Comparison of ENCODE assay signal across 18 cellular contexts in genomic region chr17:7747586-7747985, GRCh38. TPM values are rescaled to one million over a fixed set of nuclear protein-coding genes. Genes with fewer than 3 reads are reported as not detected.
A peak's percentile ranks its signal among the peaks of the same experiment; 100 is the strongest.
DNase-seq lines count a peak whose midpoint lies in the region; ATAC-seq, FAIRE-seq and TF ChIP-seq lines count a peak whose summit lies in the region.
"Had no signal": no experiment of that assay in that cellular context is flagged by ENCODE, and none has a peak within 500 bp of the region (broad histone marks: within the 10 kb centered on the region; RNA-seq: fewer than 3 reads in every experiment).

No MANE protein-coding gene starts in this region.

- no peaks in the 10 kb centered on the region for H3K36me3 Mint-ChIP-seq in activated CD8-positive, alpha-beta T cell treated with anti-CD3 and anti-CD28 coated beads, Interleukin-2, amount 10 ng/mL, durations not matched to agents 7 days and 5 days (ENCODE audit: low read depth)

- H3K9me3 ChIP-seq in mesodermal cell (ENCODE audit: control insufficient read depth, low read length), result peaks cover 6% of the 10 kb centered on the region
- H3K9me3 ChIP-seq: adrenal gland, BE2C, pancreas, suprapubic skin had no signal

- 66% methylated on average over 2 of the region's 3 CpGs; no CpG with 5 or more reads in 1 of the 2 experiments for WGBS in mesodermal cell (ENCODE audit: insufficient coverage in 2 of 2), 2 experiments

- CTCF ChIA-PET in activated CD8-positive, alpha-beta T cell treated with anti-CD3 and anti-CD28 coated beads, Interleukin-2, amount 10 ng/mL, durations not matched to agents 7 days and 5 days (lab: Charles Lee), result interaction anchor here (0.7 to 1.5 kb wide), 3 partner anchors 88 to 314 kb away, joined by 3 to 6 read pairs (median 5); no protein-coding TSS in a partner anchor

- DNase-seq in AG09309 (ENCODE audit: low read depth), result peak; percentile 28
- peak; percentile 52 for DNase-seq in HTR-8/SVneo (ENCODE audit: insufficient read length, low spot score)
- peak; percentile 25 for DNase-seq in astrocyte of the hippocampus (ENCODE audit: low read depth, low spot score)
- DNase-seq in D341Med (ENCODE audit: low spot score), result no peak
- DNase-seq in stimulated activated CD4-positive, alpha-beta T cell treated with anti-CD3 and anti-CD28 coated beads, Interleukin-2, amount 100 ng/mL, for 24 hours, result no peak
- no peak for DNase-seq in activated CD8-positive, alpha-beta T cell treated with anti-CD3 and anti-CD28 coated beads, Interleukin-2, amount 10 ng/mL, durations not matched to agents 7 days and 5 days
- DNase-seq: activated T-cell treated with anti-CD3 and anti-CD28 coated beads, Interleukin-2, amount 50 U/mL, for 4 hours; adrenal gland; BE2C; DMS79; NCI-H1105 treated with DMSO at 0.1 percent for 48 hours; pancreas had no signal

- no peaks in the 10 kb centered on the region for H3K9me3 Mint-ChIP-seq in activated CD8-positive, alpha-beta T cell treated with anti-CD3 and anti-CD28 coated beads, Interleukin-2, amount 10 ng/mL, durations not matched to agents 7 days and 5 days (ENCODE audit: insufficient read depth)
- H3K9me3 Mint-ChIP-seq: activated T-cell treated with anti-CD3 and anti-CD28 coated beads, Interleukin-2, amount 50 U/mL, for 4 hours; T-helper 1 cell treated with Interleukin-12 subunit alpha and Interleukin-12 subunit beta and Interleukin-4 antibody, amounts not matched to agents 30 μg/mL and 1 μg/mL, for 36 hours had no signal

- no peak for TF ChIP-seq CTCF in AG09309 (IDR thresholded peaks at IDR 0.05; ENCODE audit: control insufficient read depth, insufficient read depth, low read depth, low read length, missing control alignments)

- no peak for FAIRE-seq in HTR-8/SVneo (lab: Jason Lieb, UNC)
- FAIRE-seq: frontal cortex, pancreas had no signal

- POLR2A ChIA-PET in activated CD8-positive, alpha-beta T cell treated with anti-CD3 and anti-CD28 coated beads, Interleukin-2, amount 10 ng/mL, durations not matched to agents 7 days and 5 days (lab: Charles Lee), result no interaction called here

- H3K4me1 Mint-ChIP-seq in activated CD8-positive, alpha-beta T cell treated with anti-CD3 and anti-CD28 coated beads, Interleukin-2, amount 10 ng/mL, durations not matched to agents 7 days and 5 days (ENCODE audit: low read depth), result no peaks in the 10 kb centered on the region

- H3K36me3 ChIP-seq in mesodermal cell (ENCODE audit: control insufficient read depth, insufficient read depth, low read length), result no peaks in the 10 kb centered on the region
- H3K36me3 ChIP-seq: adrenal gland, BE2C, pancreas, suprapubic skin had no signal

- no peak overlapping the region for H3K4me3 Mint-ChIP-seq in activated CD8-positive, alpha-beta T cell treated with anti-CD3 and anti-CD28 coated beads, Interleukin-2, amount 10 ng/mL, durations not matched to agents 7 days and 5 days
- H3K4me3 Mint-ChIP-seq: activated T-cell treated with anti-CD3 and anti-CD28 coated beads, Interleukin-2, amount 50 U/mL, for 4 hours; T-helper 1 cell treated with Interleukin-12 subunit alpha and Interleukin-12 subunit beta and Interleukin-4 antibody, amounts not matched to agents 30 μg/mL and 1 μg/mL, for 36 hours had no signal

- no peak for ATAC-seq in HG03520 (IDR thresholded peaks at IDR 0.05; ENCODE audit: unreplicated experiment)
- ATAC-seq in activated CD8-positive, alpha-beta T cell treated with anti-CD3 and anti-CD28 coated beads, Interleukin-2, amount 10 ng/mL, durations not matched to agents 7 days and 5 days, result no peak
- ATAC-seq: activated T-cell treated with anti-CD3 and anti-CD28 coated beads, Interleukin-2, amount 50 U/mL, for 4 hours had no signal

- H3K4me3 ChIP-seq in AG09309 (ENCODE audit: control insufficient read depth, low read depth, low read length), result no peak overlapping the region
- no peak overlapping the region for H3K4me3 ChIP-seq in mesodermal cell (ENCODE audit: extremely low read depth, insufficient read depth, low read length, poor library complexity, severe bottlenecking)
- H3K4me3 ChIP-seq: adrenal gland, pancreas, suprapubic skin had no signal

- H3K27ac Mint-ChIP-seq in activated CD8-positive, alpha-beta T cell treated with anti-CD3 and anti-CD28 coated beads, Interleukin-2, amount 10 ng/mL, durations not matched to agents 7 days and 5 days, result no peak overlapping the region
- H3K27ac Mint-ChIP-seq: T-helper 1 cell treated with Interleukin-12 subunit alpha and Interleukin-12 subunit beta and Interleukin-4 antibody, amounts not matched to agents 30 μg/mL and 1 μg/mL, for 36 hours had no signal

- peak overlapping the region; percentile 97 for H3K27ac ChIP-seq in mesodermal cell (ENCODE audit: low read depth, low read length, severe bottlenecking)
- H3K27ac ChIP-seq: adrenal gland, pancreas, suprapubic skin had no signal

- H3K4me1 ChIP-seq in mesodermal cell (ENCODE audit: control insufficient read depth, insufficient read depth, low read length, poor library complexity, severe bottlenecking), result peaks cover 31% of the 10 kb centered on the region
- H3K4me1 ChIP-seq: BE2C, pancreas had no signal

- peaks cover 11% of the 10 kb centered on the region for H3K27me3 Mint-ChIP-seq in activated CD8-positive, alpha-beta T cell treated with anti-CD3 and anti-CD28 coated beads, Interleukin-2, amount 10 ng/mL, durations not matched to agents 7 days and 5 days (ENCODE audit: low read depth)

RNA-seq across cellular contexts. Expression of gene DNAH2, which starts 30.0 kb away (rescaled TPM):
- polyA plus RNA-seq in mesodermal cell (2013, experiment 1 of 2), result 1.9 TPM
- 3.4 TPM for polyA plus RNA-seq in mesodermal cell (2013, experiment 2 of 2)
- not detected for total RNA-seq in activated CD8-positive, alpha-beta T cell treated with anti-CD3 and anti-CD28 coated beads, Interleukin-2, amount 10 ng/mL, durations not matched to agents 7 days and 5 days
- total RNA-seq: activated T-cell treated with anti-CD3 and anti-CD28 coated beads, Interleukin-2, amount 50 U/mL, for 4 hours; NCI-H460 had no signal

RNA-seq across cellular contexts. Expression of gene EFNB3, which starts 42.6 kb away (rescaled TPM):
- polyA plus RNA-seq in mesodermal cell (2013, experiment 1 of 2), result 38.0 TPM
- 38.0 TPM for polyA plus RNA-seq in mesodermal cell (2013, experiment 2 of 2)
- total RNA-seq in activated CD8-positive, alpha-beta T cell treated with anti-CD3 and anti-CD28 coated beads, Interleukin-2, amount 10 ng/mL, durations not matched to agents 7 days and 5 days, result not detected

RNA-seq across cellular contexts. Expression of gene WRAP53, which starts 59.3 kb away (rescaled TPM):
- 19.2 TPM for polyA plus RNA-seq in mesodermal cell (2013, experiment 1 of 2)
- 18.2 TPM for polyA plus RNA-seq in mesodermal cell (2013, experiment 2 of 2)
- total RNA-seq in activated CD8-positive, alpha-beta T cell treated with anti-CD3 and anti-CD28 coated beads, Interleukin-2, amount 10 ng/mL, durations not matched to agents 7 days and 5 days, result 10 to 100 TPM; 27.1 to 29.3 TPM

Comparison
In these comparisons a context has a peak if more than half of its experiments do, and no peak if none do; other contexts are left out.
1. DNase-seq: peak in AG09309 (single experiment), HTR-8/SVneo (single experiment) and astrocyte of the hippocampus (single experiment); none in D341Med (single experiment), stimulated activated CD4-positive, alpha-beta T cell treated with anti-CD3 and anti-CD28 coated beads, Interleukin-2, amount 100 ng/mL, for 24 hours (0 of 2) and activated CD8-positive, alpha-beta T cell treated with anti-CD3 and anti-CD28 coated beads, Interleukin-2, amount 10 ng/mL, durations not matched to agents 7 days and 5 days (single experiment).